Comparison of ENCODE assay signal across 24 cellular contexts in the genomic region with DNA sequence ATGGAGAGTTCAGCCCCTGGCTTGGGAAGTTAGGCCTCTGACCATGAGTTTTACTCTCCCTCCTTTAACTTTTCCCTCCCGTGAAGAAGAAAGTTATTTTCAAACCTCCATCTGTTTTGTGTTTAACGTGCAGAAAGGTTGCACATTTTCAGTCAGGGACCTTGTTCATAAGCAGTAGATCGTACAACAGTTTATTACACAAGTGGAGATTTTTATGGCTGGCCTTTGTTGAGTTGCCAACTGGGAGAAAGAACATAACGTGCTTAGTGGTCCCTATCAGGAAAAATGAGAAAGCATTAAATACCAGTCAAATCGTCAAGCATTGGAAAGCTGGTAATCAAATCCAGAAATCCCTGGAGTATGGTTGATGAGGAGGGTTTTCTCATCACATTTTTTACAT.
"Had no signal": no experiment of that assay in that cellular context is flagged by ENCODE, and none has a peak within 500 bp of the region (broad histone marks: within the 10 kb centered on the region; RNA-seq: fewer than 3 reads in every experiment).

No MANE protein-coding gene starts in this region.

- H3K4me3 ChIP-seq: dorsolateral prefrontal cortex, heart left ventricle, lower lobe of right lung, prostate gland, right lobe of liver, spleen, upper lobe of left lung had no signal

- H3K36me3 ChIP-seq: heart left ventricle, lower lobe of right lung, prostate gland, right lobe of liver, spleen, upper lobe of left lung had no signal

- DNase-seq: caudate nucleus; cortex of kidney; dorsolateral prefrontal cortex; effector CD8-positive, alpha-beta T cell; heart left ventricle; hypothalamus; islet precursor cell; lower lobe of right lung; midbrain; naive B cell; nephron progenitor cell; retina; right lobe of liver; spleen; stimulated activated CD4-positive, alpha-beta T cell treated with anti-CD3 and anti-CD28 coated beads, Interleukin-15, amount 100 ng/mL, for 24 hours; stimulated activated CD4-positive, alpha-beta T cell treated with anti-CD3 and anti-CD28 coated beads, Interleukin-1b, Interleukin-23, amount 100 ng/mL, for 48 hours; stimulated activated CD4-positive, alpha-beta T cell treated with anti-CD3 and anti-CD28 coated beads, Interleukin-4, amount 100 ng/mL, for 4 hours; stimulated activated naive B cell treated with anti-CD40 and anti-IgM and Interleukin-4, amounts not matched to agents 10 μg/mL and 1 μg/mL and 100 μg/mL, for 72 hours; stimulated activated naive CD8-positive, alpha-beta T cell treated with anti-CD3 and anti-CD28 coated beads, Interleukin-15, amount 100 ng/mL, for 72 hours; substantia nigra; upper lobe of left lung had no signal

- H3K9me3 ChIP-seq: heart left ventricle, lower lobe of right lung, prostate gland, right lobe of liver, spleen, upper lobe of left lung had no signal

- H3K27me3 ChIP-seq: heart left ventricle, right lobe of liver, spleen, upper lobe of left lung had no signal

- H3K4me1 ChIP-seq: lower lobe of right lung, parathyroid adenoma, prostate gland, right lobe of liver, spleen, upper lobe of left lung had no signal

- H3K27ac ChIP-seq: dorsolateral prefrontal cortex, lower lobe of right lung, parathyroid adenoma, right lobe of liver, spleen, upper lobe of left lung had no signal

- H3K9ac ChIP-seq: parathyroid adenoma had no signal

- ATAC-seq: heart left ventricle; left lobe of liver; lower lobe of right lung; right lobe of liver; stimulated activated naive B cell treated with anti-CD40 and anti-IgM and Interleukin-4, amounts not matched to agents 10 μg/mL and 1 μg/mL and 100 μg/mL, for 72 hours; stimulated activated naive CD8-positive, alpha-beta T cell treated with anti-CD3 and anti-CD28 coated beads, Interleukin-15, amount 100 ng/mL, for 72 hours had no signal

- H2AFZ ChIP-seq: parathyroid adenoma had no signal
